ENCODE assay signal across 1 cellular context in genomic region chr15:55590788-55591187, GRCh38.
TF ChIP-seq lines count a peak whose summit lies in the region.

No MANE protein-coding gene starts in this region.

TF ChIP-seq in HepG2, 621 proteins besides CTCF, POLR2A, EP300 and RAD21:
- TF ChIP-seq MAFK (conservative IDR thresholded peaks at IDR 0.05 in 1 of 2, IDR thresholded peaks at IDR 0.05 in 1 of 2; ENCODE audit: low read length in 2 of 2): peak; percentile 54 to 60
- peak; percentile 62; the same call in 1 of the 2 replicates for TF ChIP-seq MAFF (IDR thresholded peaks at IDR 0.05; ENCODE audit: low read depth, low read length)
- TF ChIP-seq TRIM24 (CRISPR knock-in tag; IDR thresholded peaks at IDR 0.05): no peak
- no peak for TF ChIP-seq RFXAP (CRISPR knock-in tag; IDR thresholded peaks at IDR 0.05; ENCODE audit: borderline replicate concordance)
